Comparison of ENCODE assay signal across 14 cellular contexts in genomic region chr11:34509336-34509902, GRCh38. TPM values are rescaled to one million over a fixed set of nuclear protein-coding genes. Genes with fewer than 3 reads are reported as not detected.
A peak's percentile ranks its signal among the peaks of the same experiment; 100 is the strongest.
DNase-seq lines count a peak whose midpoint lies in the region; ATAC-seq and TF ChIP-seq lines count a peak whose summit lies in the region.
"Had no signal": no experiment of that assay in that cellular context is flagged by ENCODE, and none has a peak within 500 bp of the region (broad histone marks: within the 10 kb centered on the region; RNA-seq: fewer than 3 reads in every experiment).

No MANE protein-coding gene starts in this region.

- peak overlapping the region; percentile 67 for H3K27ac Mint-ChIP-seq in dendritic cell treated with granulocyte-macrophage colony-stimulating factor and Interleukin-4, amounts not matched to agents 40 ng/mL and 50 ng/mL, for 4 days
- H3K27ac Mint-ChIP-seq: CD8-positive, alpha-beta T cell had no signal

- H3K27me3 Mint-ChIP-seq in dendritic cell treated with granulocyte-macrophage colony-stimulating factor and Interleukin-4, amounts not matched to agents 40 ng/mL and 50 ng/mL, for 4 days: no peaks in the 10 kb centered on the region

- peak; percentile 40 for DNase-seq in Ammon's horn (ENCODE audit: low spot score)
- DNase-seq in KBM-7: peak; percentile 24
- peak; percentile 32 for DNase-seq in SK-N-DZ (ENCODE audit: low spot score)
- no peak for DNase-seq in omental fat pad (ENCODE audit: low spot score)
- DNase-seq: CD8-positive, alpha-beta T cell; GF-D8; NCI-H1105 treated with DMSO at 0.1 percent for 48 hours; NCI-H187; NCI-H524; SHP77 treated with DMSO at 0.1 percent for 48 hours had no signal

- intact Hi-C loops in dendritic cell treated with granulocyte-macrophage colony-stimulating factor and Interleukin-4, amounts not matched to agents 40 ng/mL and 50 ng/mL, for 4 days (cut with micrococcal nuclease): no loop called here

- in situ Hi-C loops in KBM-7 (cut with MboI; ENCODE audit: low pct_unique_long_range_greater_than_20kb, low sequenced_read_pairs): no loop called here

- H3K4me3 Mint-ChIP-seq in dendritic cell treated with granulocyte-macrophage colony-stimulating factor and Interleukin-4, amounts not matched to agents 40 ng/mL and 50 ng/mL, for 4 days: no peak overlapping the region
- H3K4me3 Mint-ChIP-seq: CD8-positive, alpha-beta T cell had no signal

- H3K9me3 Mint-ChIP-seq in dendritic cell treated with granulocyte-macrophage colony-stimulating factor and Interleukin-4, amounts not matched to agents 40 ng/mL and 50 ng/mL, for 4 days: no peaks in the 10 kb centered on the region
- H3K9me3 Mint-ChIP-seq: CD8-positive, alpha-beta T cell had no signal

- peaks cover 59% of the 10 kb centered on the region for H3K4me1 Mint-ChIP-seq in dendritic cell treated with granulocyte-macrophage colony-stimulating factor and Interleukin-4, amounts not matched to agents 40 ng/mL and 50 ng/mL, for 4 days (ENCODE audit: low read depth)

- ATAC-seq in omental fat pad (ENCODE audit: low FRiP score): no peak
- no peak for ATAC-seq in HG02610 (IDR thresholded peaks at IDR 0.05; ENCODE audit: unreplicated experiment)
- no peak for ATAC-seq in HG03039 (IDR thresholded peaks at IDR 0.05; ENCODE audit: unreplicated experiment)
- ATAC-seq: CD8-positive, alpha-beta T cell had no signal

- H3K36me3 Mint-ChIP-seq in dendritic cell treated with granulocyte-macrophage colony-stimulating factor and Interleukin-4, amounts not matched to agents 40 ng/mL and 50 ng/mL, for 4 days (ENCODE audit: low read depth): no peaks in the 10 kb centered on the region
- H3K36me3 Mint-ChIP-seq: CD8-positive, alpha-beta T cell had no signal

- no peak for TF ChIP-seq CTCF in omental fat pad (IDR thresholded peaks at IDR 0.05)

RNA-seq across cellular contexts. Expression of gene ELF5, which starts 4.2 kb away (rescaled TPM):
- polyA plus RNA-seq in SK-N-DZ (2014; cell fraction: cytosol; rRNA removed): not detected in 2 replicates
- not detected in 2 replicates for polyA plus RNA-seq in SK-N-DZ (2014; cell fraction: nucleus; rRNA removed)
- total RNA-seq in omental fat pad: not detected
- total RNA-seq: CD8-positive, alpha-beta T cell; H1 had no signal
- polyA plus RNA-seq: H1 had no signal
